22 cellular contexts compared by ENCODE assay signal in the genomic region with DNA sequence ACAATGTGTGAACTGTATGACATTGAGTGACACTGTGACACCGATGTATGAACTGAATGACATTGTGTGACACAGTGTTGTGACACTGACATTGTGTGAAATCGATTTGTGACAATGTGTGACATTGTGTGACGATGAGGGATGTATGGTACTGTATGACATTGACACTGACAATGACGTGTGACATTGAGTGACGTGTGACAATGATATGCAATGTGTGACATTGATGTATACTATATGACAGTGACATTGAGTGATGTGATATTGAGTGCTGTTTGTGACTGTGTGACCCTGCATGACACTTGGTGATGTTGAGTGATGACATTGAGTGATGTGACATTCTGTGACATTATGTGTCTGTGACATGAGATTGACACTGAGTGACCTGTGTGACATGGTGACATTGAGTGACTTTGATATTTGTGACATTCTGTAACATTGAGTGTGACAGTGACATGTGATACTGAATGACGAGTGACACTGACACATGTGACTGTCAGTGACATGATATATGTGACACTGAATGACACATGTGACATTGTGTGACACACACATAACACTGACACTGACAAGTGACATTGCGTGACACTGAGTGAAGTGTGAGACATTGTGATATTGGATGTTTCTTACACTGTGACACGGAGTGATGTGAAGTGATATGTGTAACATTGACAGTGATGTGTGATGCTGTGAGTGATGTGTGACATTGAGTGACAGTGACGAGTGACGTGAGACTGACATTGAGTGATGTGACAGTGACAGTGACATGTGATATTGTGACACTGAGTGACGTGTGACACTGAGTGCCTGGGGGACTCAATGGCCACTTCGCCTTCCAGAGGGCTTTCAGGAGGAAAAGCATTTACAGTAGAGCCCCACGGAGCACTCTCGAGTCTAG.
"Had no signal": no experiment of that assay in that cellular context is flagged by ENCODE, and none has a peak within 500 bp of the region (broad histone marks: within the 10 kb centered on the region; RNA-seq: fewer than 3 reads in every experiment).

No MANE protein-coding gene starts in this region.

- H3K4me3 Mint-ChIP-seq: activated CD4-positive, alpha-beta memory T cell treated with anti-CD3 and anti-CD28 coated beads, Interleukin-2, amount 10 ng/mL, durations not matched to agents 7 days and 5 days; activated naive CD8-positive, alpha-beta T cell; immature natural killer cell; neural progenitor cell; stimulated activated memory B cell treated with anti-CD40 and anti-IgM and Interleukin-4, amounts not matched to agents 10 μg/mL and 1 μg/mL and 100 μg/mL, for 72 hours had no signal

- H3K9me3 Mint-ChIP-seq: activated CD4-positive, alpha-beta memory T cell treated with anti-CD3 and anti-CD28 coated beads, Interleukin-2, amount 10 ng/mL, durations not matched to agents 7 days and 5 days; immature natural killer cell; neural progenitor cell; stimulated activated memory B cell treated with anti-CD40 and anti-IgM and Interleukin-4, amounts not matched to agents 10 μg/mL and 1 μg/mL and 100 μg/mL, for 72 hours had no signal

- H3K9me3 ChIP-seq: body of pancreas, esophagus muscularis mucosa, pancreas, tibial artery, vagina had no signal

- H3K9ac ChIP-seq: neural progenitor cell had no signal

- H2AFZ ChIP-seq: neural progenitor cell had no signal

- H3K4me3 ChIP-seq: body of pancreas, coronary artery, esophagus muscularis mucosa, lung, neural progenitor cell, pancreas, tibial artery, vagina had no signal

- H3K36me3 Mint-ChIP-seq: neural progenitor cell had no signal

- H3K36me3 ChIP-seq: esophagus muscularis mucosa, neural progenitor cell, pancreas, tibial artery, vagina had no signal

- H3K4me2 ChIP-seq: neural progenitor cell had no signal

- ATAC-seq: body of pancreas; pancreas; stimulated activated memory B cell treated with anti-CD40 and anti-IgM and Interleukin-4, amounts not matched to agents 10 μg/mL and 1 μg/mL and 100 μg/mL, for 72 hours had no signal

- H3K27ac Mint-ChIP-seq: activated CD4-positive, alpha-beta memory T cell treated with anti-CD3 and anti-CD28 coated beads, Interleukin-2, amount 10 ng/mL, durations not matched to agents 7 days and 5 days; activated naive CD8-positive, alpha-beta T cell; neural progenitor cell; stimulated activated memory B cell treated with anti-CD40 and anti-IgM and Interleukin-4, amounts not matched to agents 10 μg/mL and 1 μg/mL and 100 μg/mL, for 72 hours had no signal

- H3K27me3 ChIP-seq: body of pancreas, esophagus muscularis mucosa, pancreas, tibial artery, vagina had no signal

- FAIRE-seq: pancreas had no signal

- DNase-seq: activated CD4-positive, alpha-beta memory T cell treated with anti-CD3 and anti-CD28 coated beads, Interleukin-2, amount 10 ng/mL, durations not matched to agents 7 days and 5 days; activated CD4-positive, alpha-beta T cell treated with anti-CD3 and anti-CD28 coated beads for 1 hour; activated effector memory CD4-positive, alpha-beta T cell treated with anti-CD3 and anti-CD28 coated beads, Interleukin-2, amount 50 U/mL, for 16 hours; activated T-cell treated with anti-CD3 and anti-CD28 coated beads, Interleukin-2, amount 50 U/mL, for 48 hours; amygdala; body of pancreas; central memory CD4-positive, alpha-beta T cell; foreskin melanocyte; head of caudate nucleus; immature natural killer cell; midbrain; stimulated activated CD4-positive, alpha-beta T cell treated with anti-CD3 and anti-CD28 coated beads, Interleukin-2, amount 100 ng/mL, for 48 hours; T-helper 1 cell; tibial artery had no signal

- H3K27me3 Mint-ChIP-seq: activated CD4-positive, alpha-beta memory T cell treated with anti-CD3 and anti-CD28 coated beads, Interleukin-2, amount 10 ng/mL, durations not matched to agents 7 days and 5 days; activated naive CD8-positive, alpha-beta T cell; stimulated activated memory B cell treated with anti-CD40 and anti-IgM and Interleukin-4, amounts not matched to agents 10 μg/mL and 1 μg/mL and 100 μg/mL, for 72 hours had no signal

- H3K27ac ChIP-seq: body of pancreas, coronary artery, esophagus muscularis mucosa, neural progenitor cell, pancreas, tibial artery, vagina had no signal
